15 cellular contexts compared by ENCODE assay signal in genomic region chr3:62574499-62574898, GRCh38.
DNase-seq lines count a peak whose midpoint lies in the region; ATAC-seq and TF ChIP-seq lines count a peak whose summit lies in the region.
"Had no signal": no experiment of that assay in that cellular context is flagged by ENCODE, and none has a peak within 500 bp of the region (broad histone marks: within the 10 kb centered on the region; RNA-seq: fewer than 3 reads in every experiment).

No MANE protein-coding gene starts in this region.

- H3K27me3 Mint-ChIP-seq in glutamatergic neuron (ENCODE audit: unreplicated experiment) = peaks cover 2% of the 10 kb centered on the region
- H3K27me3 Mint-ChIP-seq: B cell; CD4-positive, alpha-beta memory T cell had no signal

- H3K27ac Mint-ChIP-seq in glutamatergic neuron (ENCODE audit: unreplicated experiment) = no peak overlapping the region
- H3K27ac Mint-ChIP-seq: B cell; CD4-positive, alpha-beta memory T cell; GM23338 had no signal

- no peak for TF ChIP-seq EP300 in upper lobe of left lung (IDR thresholded peaks at IDR 0.05)

- no peaks in the 10 kb centered on the region for H3K4me1 ChIP-seq in right atrium auricular region
- no peaks in the 10 kb centered on the region for H3K4me1 ChIP-seq in left lung
- no peaks in the 10 kb centered on the region for H3K4me1 ChIP-seq in upper lobe of left lung

- H3K27ac ChIP-seq in right atrium auricular region (peak overlapping the region; percentile 19 to 33), left lung (no peak overlapping the region), upper lobe of left lung (no peak overlapping the region)
- H3K27ac ChIP-seq: C4-2B, HL-60 had no signal

- intact Hi-C loops in Right ventricle myocardium inferior (cut with DNase I) = no loop called here
- intact Hi-C loops in left lung (cut with DNase I) = no loop called here

- H3K9me3 ChIP-seq in right atrium auricular region = peaks cover 0 to 2% of the 10 kb centered on the region in 2 donors
- peaks cover 0 to 10% of the 10 kb centered on the region in 2 donors for H3K9me3 ChIP-seq in left lung
- peaks cover 0 to 1% (median 0%) of the 10 kb centered on the region in 4 donors for H3K9me3 ChIP-seq in upper lobe of left lung

- H3K4me3 Mint-ChIP-seq in glutamatergic neuron (ENCODE audit: unreplicated experiment) = no peak overlapping the region
- H3K4me3 Mint-ChIP-seq: B cell; CD4-positive, alpha-beta memory T cell; GM23338 had no signal

- no peak for TF ChIP-seq CTCF in right atrium auricular region (IDR thresholded peaks at IDR 0.05)
- TF ChIP-seq CTCF in epithelial cell of esophagus (IDR thresholded peaks at IDR 0.05; ENCODE audit: insufficient read depth, low read depth, low read length, missing control alignments) = no peak
- no peak for TF ChIP-seq CTCF in left lung (IDR thresholded peaks at IDR 0.05)
- TF ChIP-seq CTCF in glutamatergic neuron (IDR thresholded peaks at IDR 0.05; ENCODE audit: partially characterized antibody, unreplicated experiment) = no peak
- no peak for TF ChIP-seq CTCF in upper lobe of left lung (IDR thresholded peaks at IDR 0.05)

- H3K4me3 ChIP-seq in right atrium auricular region (no peak overlapping the region), epithelial cell of esophagus (ENCODE audit: low read length) (no peak overlapping the region), left lung (no peak overlapping the region), upper lobe of left lung (no peak overlapping the region)
- H3K4me3 ChIP-seq: GM12878, GM23338 had no signal

- peaks cover 3% of the 10 kb centered on the region for H3K9me3 Mint-ChIP-seq in glutamatergic neuron (ENCODE audit: unreplicated experiment)

- H3K27me3 ChIP-seq in right atrium auricular region = no peaks in the 10 kb centered on the region
- no peaks in the 10 kb centered on the region for H3K27me3 ChIP-seq in left lung
- H3K27me3 ChIP-seq in upper lobe of left lung = no peaks in the 10 kb centered on the region

- no peaks in the 10 kb centered on the region for H3K36me3 ChIP-seq in right atrium auricular region
- H3K36me3 ChIP-seq in left lung = no peaks in the 10 kb centered on the region
- no peaks in the 10 kb centered on the region for H3K36me3 ChIP-seq in upper lobe of left lung

- ATAC-seq in Right ventricle myocardium inferior (no peak), left lung (peak; percentile 63), upper lobe of left lung (ENCODE audit: low FRiP score in 2 of 2) (no peak)
- ATAC-seq: GM12878, GM23338 had no signal

- 12 to 22% methylated on average over 2 of the region's 2 CpGs for WGBS in upper lobe of left lung, 2 donors

- H3K36me3 Mint-ChIP-seq in glutamatergic neuron (ENCODE audit: unreplicated experiment) = peaks cover 15% of the 10 kb centered on the region
- H3K36me3 Mint-ChIP-seq: CD4-positive, alpha-beta memory T cell had no signal

- TF ChIP-seq POLR2A in upper lobe of left lung (IDR thresholded peaks at IDR 0.05) = no peak

- DNase-seq in right atrium auricular region (ENCODE audit: low spot score) = no peak
- no peak for DNase-seq in Right ventricle myocardium inferior (ENCODE audit: missing footprints)
- peak; percentile 25 for DNase-seq in epithelial cell of esophagus (ENCODE audit: low read depth)
- no peak for DNase-seq in left lung
- DNase-seq in NAMALWA (ENCODE audit: low spot score) = no peak
- DNase-seq in glutamatergic neuron = no peak
- no peak for DNase-seq in upper lobe of left lung
- DNase-seq: CD4-positive, alpha-beta memory T cell; DMS79; H7 had no signal

- no peaks in the 10 kb centered on the region for H3K4me1 Mint-ChIP-seq in glutamatergic neuron (ENCODE audit: low read depth, unreplicated experiment)
- H3K4me1 Mint-ChIP-seq: B cell; CD4-positive, alpha-beta memory T cell; GM23338 had no signal

Comparison
In these comparisons a context has a peak if more than half of its experiments do, and no peak if none do; other contexts are left out.
1. H3K27ac ChIP-seq: peak in right atrium auricular region (2 of 2); none in left lung (0 of 2) and upper lobe of left lung (0 of 4).